Comparison of ENCODE assay signal across 7 cellular contexts in genomic region chr4:66561465-66562053, GRCh38.
DNase-seq lines count a peak whose midpoint lies in the region; ATAC-seq, FAIRE-seq and TF ChIP-seq lines count a peak whose summit lies in the region.
"Not testable (repeated sequence)": the region's sequence is repeated elsewhere in the genome, so short reads cannot be mapped to it uniquely, and the experiment has no call there.

No MANE protein-coding gene starts in this region.

- H3K9me3 ChIP-seq in mammary epithelial cell (replicated peaks; ENCODE audit: insufficient read depth, low read length); kidney (ENCODE audit: control insufficient read depth in 1 of 2, low read length in 2 of 2); neuronal stem cell (replicated peaks in 1 of 2; ENCODE audit: control insufficient read depth in 2 of 2, insufficient read depth in 1 of 2, low read depth in 1 of 2, low read length in 2 of 2); testis: not testable (repeated sequence)

- 99% methylated on average over 12 of the region's 42 CpGs for WGBS in mammary epithelial cell (ENCODE audit: low coverage, missing lambda C conversion rate)
- no CpG with 5 or more reads among the region's 42 CpGs for WGBS in neuronal stem cell (ENCODE audit: extremely low coverage in 2 of 2, insufficient read length in 2 of 2, insufficient replicate concordance in 1 of 2), 2 donors
- WGBS in testis, 2 donors = 66 to 84% methylated on average over 6 to 9 of the region's 42 CpGs

- H3K79me1 ChIP-seq in neuronal stem cell (ENCODE audit: low read depth, low read length) = not testable (repeated sequence)

- H4K91ac ChIP-seq in neuronal stem cell (ENCODE audit: low read depth, low read length, poor library complexity) = not testable (repeated sequence)

- POLR2A ChIA-PET in RWPE1 (lab: Yijun Ruan, JAX; ENCODE audit: low non-redundant PET) = not testable (repeated sequence)

- not testable (repeated sequence) for ATAC-seq in Right ventricle myocardium inferior

- not testable (repeated sequence) for H3K4me3 ChIP-seq in mammary epithelial cell (replicated peaks in 1 of 3; ENCODE audit: insufficient read depth in 1 of 3, low read depth in 2 of 3, low read length in 3 of 3); kidney (ENCODE audit: low read length in 2 of 2); neuronal stem cell (ENCODE audit: low read length in 2 of 2)
- H3K4me3 ChIP-seq in testis = peak overlapping the region; percentile 33 to 34

- H4K20me1 ChIP-seq in mammary epithelial cell (ENCODE audit: insufficient read depth, low read length) = not testable (repeated sequence)

- not testable (repeated sequence) for H3K9ac ChIP-seq in mammary epithelial cell (ENCODE audit: insufficient read depth, low read length); kidney (ENCODE audit: low read length in 2 of 2); neuronal stem cell (ENCODE audit: low read depth, low read length, poor library complexity)

- not testable (repeated sequence) for H2BK5ac ChIP-seq in neuronal stem cell (ENCODE audit: low read length)

- not testable (repeated sequence) for H2BK15ac ChIP-seq in neuronal stem cell (ENCODE audit: low read length)

- not testable (repeated sequence) for H3K36me3 ChIP-seq in mammary epithelial cell (ENCODE audit: insufficient read depth, low read length); kidney (ENCODE audit: control insufficient read depth in 1 of 2, insufficient read depth in 2 of 2, low read length in 2 of 2); neuronal stem cell (replicated peaks in 1 of 2; ENCODE audit: control insufficient read depth in 2 of 2, insufficient read depth in 2 of 2, low read length in 2 of 2); testis (ENCODE audit: low read depth, missing control alignments)

- TF ChIP-seq POLR2A in testis (IDR thresholded peaks at IDR 0.05) = not testable (repeated sequence)

- not testable (repeated sequence) for H3K79me2 ChIP-seq in mammary epithelial cell (ENCODE audit: insufficient read depth, low read length)

- dilution Hi-C loops in mammary epithelial cell (cut with HindIII; ENCODE audit: low sequenced_read_pairs) = not testable (repeated sequence)

- H2BK12ac ChIP-seq in neuronal stem cell (ENCODE audit: low read length) = not testable (repeated sequence)

- not testable (repeated sequence) for H3K23ac ChIP-seq in neuronal stem cell (ENCODE audit: low read depth, low read length, poor library complexity)

- H2AFZ ChIP-seq in mammary epithelial cell (ENCODE audit: low read depth, low read length) = not testable (repeated sequence)
- peak overlapping the region; percentile 64 for H2AFZ ChIP-seq in neuronal stem cell (ENCODE audit: low read length)

- not testable (repeated sequence) for DNase-seq in RWPE1 (ENCODE audit: low spot score); mammary epithelial cell; neuronal stem cell (ENCODE audit: low spot score)
- peak; percentile 61 for DNase-seq in Right ventricle myocardium inferior (ENCODE audit: missing footprints)
- DNase-seq in kidney = peak; percentile 73
- peak; percentile 69 for DNase-seq in posterior vena cava (ENCODE audit: low spot score)
- DNase-seq in testis = peak; percentile 28

- H3K4me2 ChIP-seq in mammary epithelial cell (ENCODE audit: insufficient read depth, low read depth, low read length) = peak overlapping the region; percentile 62
- H3K4me2 ChIP-seq in neuronal stem cell (ENCODE audit: insufficient read depth, low read length, poor library complexity, severe bottlenecking) = not testable (repeated sequence)

- not testable (repeated sequence) for H2BK120ac ChIP-seq in neuronal stem cell (ENCODE audit: low read depth, low read length)

- H3K4me1 ChIP-seq in mammary epithelial cell (ENCODE audit: insufficient read depth, low read length) (peaks cover 15% of the 10 kb centered on the region), neuronal stem cell (ENCODE audit: control insufficient read depth in 2 of 2, insufficient read depth in 1 of 2, low read depth in 1 of 2, low read length in 2 of 2) (peaks cover 0 to 10% of the 10 kb centered on the region in 2 donors)
- H3K4me1 ChIP-seq in kidney (ENCODE audit: control insufficient read depth in 1 of 2, insufficient read depth in 1 of 2, low read depth in 1 of 2, low read length in 2 of 2); testis: not testable (repeated sequence)

- in situ Hi-C loops in mammary epithelial cell (cut with MboI; ENCODE audit: low sequenced_read_pairs in 2 of 2) = not testable (repeated sequence)

- H3K27ac ChIP-seq in RWPE1 = peak overlapping the region; percentile 72
- H3K27ac ChIP-seq in mammary epithelial cell (ENCODE audit: insufficient read depth, low read depth, low read length); kidney (ENCODE audit: low read depth in 2 of 2, low read length in 2 of 2); neuronal stem cell (replicated peaks; ENCODE audit: low read length); testis: not testable (repeated sequence)

- not testable (repeated sequence) for TF ChIP-seq CTCF in RWPE1 (conservative IDR thresholded peaks at IDR 0.05; ENCODE audit: low read depth); mammary epithelial cell (conservative IDR thresholded peaks at IDR 0.05 in 1 of 2, IDR thresholded peaks at IDR 0.05 in 1 of 2; ENCODE audit: extremely low read depth in 1 of 2, insufficient read depth in 1 of 2, low read depth in 1 of 2, low read length in 2 of 2); kidney (IDR thresholded peaks at IDR 0.05; ENCODE audit: borderline replicate concordance, extremely low read depth, insufficient read depth); testis (IDR thresholded peaks at IDR 0.05)

- BruUV-seq in mammary epithelial cell (replicated peaks; lab: Mats Ljungman, UMichigan) = not testable (repeated sequence)

- intact Hi-C loops in mammary epithelial cell (cut with micrococcal nuclease); Right ventricle myocardium inferior (cut with DNase I); kidney (cut with DNase I); posterior vena cava (cut with DNase I); testis (cut with DNase I; ENCODE audit: low total_unique reads): not testable (repeated sequence)

- FAIRE-seq in kidney (lab: Jason Lieb, UNC) = not testable (repeated sequence)

- H3K4ac ChIP-seq in neuronal stem cell (ENCODE audit: low read length) = not testable (repeated sequence)

- CTCF ChIA-PET in RWPE1 (lab: Yijun Ruan, JAX); mammary epithelial cell (lab: Charles Lee; ENCODE audit: low non-redundant PET): not testable (repeated sequence)

- H2AK5ac ChIP-seq in neuronal stem cell (ENCODE audit: low read depth, low read length) = not testable (repeated sequence)

- not testable (repeated sequence) for H4K8ac ChIP-seq in neuronal stem cell (ENCODE audit: low read depth, low read length)

- H3K18ac ChIP-seq in neuronal stem cell (ENCODE audit: low read length) = not testable (repeated sequence)

- H3K27me3 ChIP-seq in mammary epithelial cell (ENCODE audit: insufficient read depth, low read length); neuronal stem cell (ENCODE audit: control insufficient read depth in 3 of 3, insufficient read depth in 3 of 3, low read depth in 1 of 3, low read length in 3 of 3); testis: not testable (repeated sequence)

- peak overlapping the region; percentile 21 for H3K14ac ChIP-seq in neuronal stem cell (ENCODE audit: low read length)
